Comparison of ENCODE assay signal across 12 cellular contexts in the genomic region with DNA sequence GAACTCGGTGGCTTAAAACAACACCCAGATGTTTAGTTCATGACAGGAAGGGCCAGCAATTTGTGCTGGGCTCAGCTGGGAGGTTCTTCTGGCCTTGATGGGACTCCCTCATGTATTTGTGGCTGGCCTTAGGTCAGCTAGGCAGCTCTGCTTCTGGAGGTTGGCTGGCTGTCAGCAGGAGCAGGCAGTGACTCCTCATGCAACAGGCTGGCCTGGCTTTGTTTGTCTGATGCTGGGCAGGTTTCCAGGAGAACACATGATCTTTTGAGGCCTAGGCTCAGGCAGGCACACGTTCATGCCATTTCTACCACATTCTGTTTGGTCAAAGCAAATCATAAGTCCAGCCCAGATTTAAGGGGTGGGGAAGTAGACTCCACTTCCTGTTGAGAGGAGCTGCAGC.
A peak's percentile ranks its signal among the peaks of the same experiment; 100 is the strongest.
DNase-seq lines count a peak whose midpoint lies in the region; TF ChIP-seq lines count a peak whose summit lies in the region.
"Had no signal": no experiment of that assay in that cellular context is flagged by ENCODE, and none has a peak within 500 bp of the region (broad histone marks: within the 10 kb centered on the region; RNA-seq: fewer than 3 reads in every experiment).

No MANE protein-coding gene starts in this region.

- CTCF ChIA-PET in HEK293 (lab: Yijun Ruan, JAX): interaction anchor here (0.6 kb wide), 1 partner anchor 11 kb away, joined by 3 read pairs; no protein-coding TSS in a partner anchor

- POLR2A ChIA-PET in HEK293 (lab: Yijun Ruan, JAX): no interaction called here

- no peaks in the 10 kb centered on the region for H3K36me3 ChIP-seq in HEK293 (ENCODE audit: control insufficient read depth in 2 of 2, insufficient read depth in 1 of 2, low read length in 2 of 2)
- H3K36me3 ChIP-seq in prostate gland: no peaks in the 10 kb centered on the region
- H3K36me3 ChIP-seq: thoracic aorta had no signal

- H3K4me1 ChIP-seq in HEK293 (ENCODE audit: control insufficient read depth, insufficient read depth, low read length) (no peaks in the 10 kb centered on the region), prostate gland (replicated peaks) (no peaks in the 10 kb centered on the region)

- peaks cover 2% of the 10 kb centered on the region for H3K27me3 ChIP-seq in prostate gland (replicated peaks; ENCODE audit: insufficient read depth)
- H3K27me3 ChIP-seq: hepatocyte had no signal

- DNase-seq in NCI-H345 (lab: John Stamatoyannopoulos, UW): peak; percentile 55
- DNase-seq in T47D (ENCODE audit: low read depth in 1 of 2, low spot score in 1 of 2): peak; percentile 10 to 93
- peak; percentile 23 for DNase-seq in prostate gland (ENCODE audit: low spot score)
- no peak for DNase-seq in GM10266 (ENCODE audit: extremely low spot score)
- DNase-seq in hippocampal formation (lab: John Stamatoyannopoulos, UW): no peak
- DNase-seq in GOT3 (lab: John Stamatoyannopoulos, UW): no peak
- DNase-seq: cerebellar nuclear complex; naive thymus-derived CD8-positive, alpha-beta T cell; SK-N-SH had no signal

- in situ Hi-C loops in T47D (cut with HindIII; ENCODE audit: low pct_unique_long_range_greater_than_20kb, low sequenced_read_pairs): no loop called here

- H3K9me3 ChIP-seq in HEK293 (ENCODE audit: control insufficient read depth, insufficient read depth, low read depth, low read length) (no peaks in the 10 kb centered on the region), prostate gland (no peaks in the 10 kb centered on the region)
- H3K9me3 ChIP-seq: SK-N-SH, thoracic aorta had no signal

- 47% methylated on average over 2 of the region's 2 CpGs for WGBS in prostate gland

- no peak for TF ChIP-seq POLR2A in prostate gland (IDR thresholded peaks at IDR 0.05)

- H3K27ac ChIP-seq in HEK293 (ENCODE audit: extremely low read depth, low read depth, low read length): no peak overlapping the region
- H3K27ac ChIP-seq in prostate gland: no peak overlapping the region
- H3K27ac ChIP-seq: hepatocyte, thoracic aorta had no signal

- H3K4me3 ChIP-seq in HEK293 (ENCODE audit: low read depth, low read length) (no peak overlapping the region), prostate gland (no peak overlapping the region)
- H3K4me3 ChIP-seq: hepatocyte, thoracic aorta had no signal

- TF ChIP-seq CTCF in HEK293 (tag by site-specific recombination; IDR thresholded peaks at IDR 0.05): no peak
- TF ChIP-seq CTCF in prostate gland (IDR thresholded peaks at IDR 0.05): no peak
- TF ChIP-seq CTCF in GM10266 (IDR thresholded peaks at IDR 0.05; ENCODE audit: control insufficient read depth, insufficient read depth, low read depth, missing control alignments): no peak

- intact Hi-C loops in prostate gland (cut with DNase I): no loop called here

TF ChIP-seq in HEK293, 187 proteins besides CTCF, POLR2A, EP300 and RAD21:
- TF ChIP-seq ZNF701 (tag by site-specific recombination; IDR thresholded peaks at IDR 0.05) (no peak), ZFP3 (tag by site-specific recombination; IDR thresholded peaks at IDR 0.05; ENCODE audit: low read depth) (no peak), SETDB1 (IDR thresholded peaks at IDR 0.05; ENCODE audit: insufficient read length, low read length) (peak; percentile 76), SCRT1 (tag by site-specific recombination; IDR thresholded peaks at IDR 0.05; ENCODE audit: borderline replicate concordance) (no peak), ZNF184 (tag by site-specific recombination; IDR thresholded peaks at IDR 0.05) (no peak), SCRT2 (tag by site-specific recombination; IDR thresholded peaks at IDR 0.05) (peak; percentile 76), ZNF426 (tag by site-specific recombination; IDR thresholded peaks at IDR 0.05) (no peak), ZNF202 (tag by site-specific recombination; IDR thresholded peaks at IDR 0.05; ENCODE audit: borderline replicate concordance) (no peak), ZNF239 (tag by site-specific recombination; IDR thresholded peaks at IDR 0.05) (no peak)
- TF ChIP-seq, protein P1, sequence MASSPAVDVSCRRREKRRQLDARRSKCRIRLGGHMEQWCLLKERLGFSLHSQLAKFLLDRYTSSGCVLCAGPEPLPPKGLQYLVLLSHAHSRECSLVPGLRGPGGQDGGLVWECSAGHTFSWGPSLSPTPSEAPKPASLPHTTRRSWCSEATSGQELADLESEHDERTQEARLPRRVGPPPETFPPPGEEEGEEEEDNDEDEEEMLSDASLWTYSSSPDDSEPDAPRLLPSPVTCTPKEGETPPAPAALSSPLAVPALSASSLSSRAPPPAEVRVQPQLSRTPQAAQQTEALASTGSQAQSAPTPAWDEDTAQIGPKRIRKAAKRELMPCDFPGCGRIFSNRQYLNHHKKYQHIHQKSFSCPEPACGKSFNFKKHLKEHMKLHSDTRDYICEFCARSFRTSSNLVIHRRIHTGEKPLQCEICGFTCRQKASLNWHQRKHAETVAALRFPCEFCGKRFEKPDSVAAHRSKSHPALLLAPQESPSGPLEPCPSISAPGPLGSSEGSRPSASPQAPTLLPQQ (tag by site-specific recombination; IDR thresholded peaks at IDR 0.05): no peak

Comparison
In these comparisons a context has a peak if more than half of its experiments do, and no peak if none do; other contexts are left out.
1. DNase-seq: peak in NCI-H345 (single experiment), T47D (2 of 2) and prostate gland (single experiment); none in GM10266 (single experiment), hippocampal formation (0 of 2) and GOT3 (single experiment).